ENCODE assay signal across 8 cellular contexts in the genomic region with DNA sequence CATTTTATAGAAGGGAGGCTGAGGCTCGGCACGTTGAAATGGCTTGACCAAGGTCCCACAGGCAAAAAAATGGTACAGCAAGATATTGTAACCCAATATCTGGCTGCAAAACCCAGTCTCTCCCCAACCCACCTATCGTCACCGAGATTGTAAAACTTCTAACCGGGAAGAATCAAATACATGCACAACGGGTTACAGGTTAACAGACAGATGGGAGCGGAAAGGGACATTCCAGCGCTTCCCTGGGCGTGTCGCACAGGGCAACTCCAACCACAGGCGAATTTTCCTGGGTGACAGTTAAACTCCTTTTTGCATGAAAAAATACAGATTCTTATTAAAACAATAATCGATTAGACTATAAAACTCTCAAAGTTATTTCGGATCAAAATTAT. TPM values are rescaled to one million over a fixed set of nuclear protein-coding genes. Genes with fewer than 3 reads are reported as not detected.
DNase-seq lines count a peak whose midpoint lies in the region; ATAC-seq and TF ChIP-seq lines count a peak whose summit lies in the region.

No MANE protein-coding gene starts in this region.

- H2AFZ ChIP-seq in hepatocyte: peak overlapping the region; percentile 54

- no peak for ATAC-seq in GM18870 (IDR thresholded peaks at IDR 0.05; ENCODE audit: unreplicated experiment)

- H3K27me3 ChIP-seq in AG04450 (ENCODE audit: control insufficient read depth, insufficient read depth, low read length): no peaks in the 10 kb centered on the region
- no peaks in the 10 kb centered on the region for H3K27me3 ChIP-seq in hepatocyte

- no peaks in the 10 kb centered on the region for H3K9me3 Mint-ChIP-seq in activated naive CD8-positive, alpha-beta T cell (ENCODE audit: low read depth)

- peaks cover 3% of the 10 kb centered on the region; the same call in 1 of the 2 replicates for H3K9me3 ChIP-seq in AG04450 (ENCODE audit: control insufficient read depth, insufficient read depth, low read length)
- H3K9me3 ChIP-seq in hepatocyte (ENCODE audit: low read depth): no peaks in the 10 kb centered on the region

- no peaks in the 10 kb centered on the region for H3K27me3 Mint-ChIP-seq in activated naive CD8-positive, alpha-beta T cell

- H3K27ac Mint-ChIP-seq in activated naive CD8-positive, alpha-beta T cell: peak overlapping the region; percentile 34

- no peaks in the 10 kb centered on the region for H3K9me2 ChIP-seq in hepatocyte (replicated peaks; ENCODE audit: insufficient read depth)

- POLR2A ChIA-PET in AG04450 (lab: Yijun Ruan, JAX): interaction anchor here (0.8 to 1.8 kb wide), 2 partner anchors 32 to 481 kb away, joined by 3 to 10 read pairs; a partner anchor contains a TSS

- H3K4me1 ChIP-seq in hepatocyte (ENCODE audit: insufficient read depth): peaks cover 33% of the 10 kb centered on the region

- TF ChIP-seq CTCF in AG04450 (IDR thresholded peaks at IDR 0.05; ENCODE audit: low read depth, low read length) (no peak), hepatocyte (IDR thresholded peaks at IDR 0.05; ENCODE audit: poor library complexity) (no peak)

- CTCF ChIA-PET in AG04450 (lab: Charles Lee): interaction anchor here (0.7 kb wide), 1 partner anchor 127 kb away, joined by 3 read pairs; no protein-coding TSS in a partner anchor

- H3K36me3 Mint-ChIP-seq in activated naive CD8-positive, alpha-beta T cell: no peaks in the 10 kb centered on the region

- H3K79me2 ChIP-seq in hepatocyte: no peaks in the 10 kb centered on the region

- peak overlapping the region; percentile 61 for H3K4me3 ChIP-seq in AG04450 (ENCODE audit: low read depth, low read length)
- H3K4me3 ChIP-seq in hepatocyte: peak overlapping the region; percentile 18
- peak overlapping the region; percentile 51 for H3K4me3 ChIP-seq in skeletal muscle cell (ENCODE audit: low read depth, low read length)

- H4K20me1 ChIP-seq in hepatocyte (ENCODE audit: insufficient read depth, poor library complexity, severe bottlenecking): no peaks in the 10 kb centered on the region

- H3K4me2 ChIP-seq in hepatocyte: peak overlapping the region; percentile 83

- WGBS in hepatocyte (ENCODE audit: low lambda C conversion rate, missing lambda C conversion rate): 9% methylated on average over 13 of the region's 13 CpGs

- H3K27ac ChIP-seq in AG04450 (ENCODE audit: low read depth, low read length): peak overlapping the region; percentile 90
- H3K27ac ChIP-seq in hepatocyte: peak overlapping the region; percentile 94

- no peaks in the 10 kb centered on the region for H3K36me3 ChIP-seq in hepatocyte (replicated peaks; ENCODE audit: insufficient read depth, low read depth)

- H3K4me1 Mint-ChIP-seq in activated naive CD8-positive, alpha-beta T cell (ENCODE audit: low read depth): peaks cover 37% of the 10 kb centered on the region

- DNase-seq in AG04450 (ENCODE audit: low read depth, low spot score) (no peak), GM19238 (ENCODE audit: insufficient read length, low spot score) (peak; percentile 20), HK-2 (ENCODE audit: unreplicated experiment) (peak; percentile 60), hepatocyte (ENCODE audit: low spot score) (peak; percentile 72), skeletal muscle cell (ENCODE audit: low read depth) (no peak), NCI-H2227 (lab: John Stamatoyannopoulos, UW; ENCODE audit: unreplicated experiment) (no peak)

- peak overlapping the region; percentile 90 for H3K4me3 Mint-ChIP-seq in activated naive CD8-positive, alpha-beta T cell

RNA-seq across cellular contexts. Expression of a gene that starts 31.8 kb away (rescaled TPM):
- 48.7 and 56.5 TPM in 2 replicates for polyA plus RNA-seq in AG04450 (2011; rRNA removed)
- polyA minus RNA-seq in AG04450 (2011; rRNA and poly(A)+ RNA removed): 95.6 and 108 TPM in 2 replicates
- 289 and 351 TPM in 2 replicates for total RNA-seq in hepatocyte
- 170 and 189 TPM in 2 replicates for polyA plus RNA-seq in hepatocyte

Comparison
In these comparisons a context has a peak if more than half of its experiments do, and no peak if none do; other contexts are left out.
1. DNase-seq: peak in GM19238 (single experiment), HK-2 (single experiment) and hepatocyte (single experiment); none in AG04450 (single experiment), skeletal muscle cell (single experiment) and NCI-H2227 (single experiment).
2. Peak in every context shown above with its lines, with median percentiles within 50 percentile points of each other: H3K4me3 ChIP-seq.